Comparison of ENCODE assay signal across 13 cellular contexts in the genomic region with DNA sequence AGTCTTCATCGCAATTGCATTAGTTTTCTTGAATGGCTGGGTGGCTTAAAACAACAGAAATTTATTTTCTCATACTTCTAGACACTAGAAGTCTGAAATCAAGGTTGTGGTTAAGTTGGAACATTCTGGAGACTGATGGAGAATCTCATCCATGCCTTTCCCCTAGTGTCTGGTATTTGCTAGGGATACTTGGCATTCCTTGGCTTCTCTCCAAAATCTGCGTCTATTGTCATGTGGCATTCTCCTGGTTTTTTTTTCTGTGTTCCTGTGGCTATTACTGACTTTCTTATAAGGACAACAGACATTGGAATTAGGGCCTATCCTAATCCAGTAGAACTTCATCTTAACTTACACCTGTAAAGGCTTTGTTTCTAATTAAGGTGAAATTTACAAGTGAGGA.
DNase-seq lines count a peak whose midpoint lies in the region; ATAC-seq and TF ChIP-seq lines count a peak whose summit lies in the region.
"Had no signal": no experiment of that assay in that cellular context is flagged by ENCODE, and none has a peak within 500 bp of the region (broad histone marks: within the 10 kb centered on the region; RNA-seq: fewer than 3 reads in every experiment).

No MANE protein-coding gene starts in this region.

- no peaks in the 10 kb centered on the region; the same call in 1 of the 2 replicates for H3K4me1 ChIP-seq in iPS DF 6.9 (ENCODE audit: control insufficient read depth, insufficient read depth, low read length)
- H3K4me1 ChIP-seq: esophagus muscularis mucosa, thyroid gland had no signal

- no peak overlapping the region for H3K4me3 ChIP-seq in AG10803 (ENCODE audit: low read length)
- H3K4me3 ChIP-seq in iPS DF 6.9 (ENCODE audit: low read length): no peak overlapping the region
- H3K4me3 ChIP-seq: esophagus muscularis mucosa, thyroid gland had no signal

- no peaks in the 10 kb centered on the region for H3K36me3 Mint-ChIP-seq in immature natural killer cell
- H3K36me3 Mint-ChIP-seq: activated naive CD4-positive, alpha-beta T cell treated with anti-CD3 and anti-CD28 coated beads, Interleukin-2, amount 50 U/mL, for 24 hours had no signal

- H3K4me1 Mint-ChIP-seq in immature natural killer cell: no peaks in the 10 kb centered on the region
- H3K4me1 Mint-ChIP-seq: activated naive CD4-positive, alpha-beta T cell treated with anti-CD3 and anti-CD28 coated beads, Interleukin-2, amount 50 U/mL, for 24 hours had no signal

- no CpG with 5 or more reads among the region's 2 CpGs for WGBS in iPS DF 6.9 (ENCODE audit: insufficient coverage, insufficient read length)

- H3K36me3 ChIP-seq in iPS DF 6.9 (ENCODE audit: control insufficient read depth, insufficient read depth, low read length): no peaks in the 10 kb centered on the region
- H3K36me3 ChIP-seq: esophagus muscularis mucosa, thyroid gland had no signal

- H3K27me3 ChIP-seq in iPS DF 6.9 (ENCODE audit: control insufficient read depth, insufficient read depth, low read length): no peaks in the 10 kb centered on the region
- H3K27me3 ChIP-seq: esophagus muscularis mucosa, thyroid gland had no signal

- no peak overlapping the region for H3K4me3 Mint-ChIP-seq in immature natural killer cell
- H3K4me3 Mint-ChIP-seq: activated naive CD4-positive, alpha-beta T cell treated with anti-CD3 and anti-CD28 coated beads, Interleukin-2, amount 50 U/mL, for 24 hours had no signal

- DNase-seq in AG10803 (ENCODE audit: low read depth) (peak; percentile 33), HT-29 (ENCODE audit: low spot score) (peak; percentile 79), iPS DF 6.9 (ENCODE audit: low read depth, low spot score) (peak; percentile 89), immature natural killer cell (no peak), omental fat pad (ENCODE audit: low spot score) (no peak)
- no peak for DNase-seq in stimulated activated CD4-positive, alpha-beta T cell treated with anti-CD3 and anti-CD28 coated beads, Interleukin-2, amount 100 ng/mL, for 24 hours
- DNase-seq: KBM-7; stimulated activated CD4-positive, alpha-beta T cell treated with anti-CD3 and anti-CD28 coated beads, Interleukin-4, amount 100 ng/mL, for 4 hours had no signal

- no peak overlapping the region for H3K27ac Mint-ChIP-seq in immature natural killer cell
- H3K27ac Mint-ChIP-seq: activated naive CD4-positive, alpha-beta T cell treated with anti-CD3 and anti-CD28 coated beads, Interleukin-2, amount 50 U/mL, for 24 hours had no signal

- H3K27me3 Mint-ChIP-seq in immature natural killer cell (ENCODE audit: low read depth in 3 of 3): peaks cover 0 to 3% (median 0%) of the 10 kb centered on the region in 3 donors
- H3K27me3 Mint-ChIP-seq: activated naive CD4-positive, alpha-beta T cell treated with anti-CD3 and anti-CD28 coated beads, Interleukin-2, amount 50 U/mL, for 24 hours had no signal

- H3K9me3 ChIP-seq in iPS DF 6.9 (ENCODE audit: control insufficient read depth, insufficient read depth, low read length): no peaks in the 10 kb centered on the region
- H3K9me3 ChIP-seq: esophagus muscularis mucosa, thyroid gland had no signal

- H3K27ac ChIP-seq in VCaP (no peak overlapping the region), iPS DF 6.9 (ENCODE audit: low read length) (no peak overlapping the region)
- H3K27ac ChIP-seq: esophagus muscularis mucosa, thyroid gland had no signal

- H3K9me3 Mint-ChIP-seq in immature natural killer cell: peaks cover 0 to 30% (median 6%) of the 10 kb centered on the region in 6 donors
- H3K9me3 Mint-ChIP-seq: activated naive CD4-positive, alpha-beta T cell treated with anti-CD3 and anti-CD28 coated beads, Interleukin-2, amount 50 U/mL, for 24 hours had no signal

- no peak for ATAC-seq in HG02970 (IDR thresholded peaks at IDR 0.05; ENCODE audit: low FRiP score, unreplicated experiment)
- no peak for ATAC-seq in omental fat pad (ENCODE audit: low FRiP score)

- no peak for TF ChIP-seq CTCF in AG10803 (conservative IDR thresholded peaks at IDR 0.05; ENCODE audit: low read length)
- TF ChIP-seq CTCF in VCaP (conservative IDR thresholded peaks at IDR 0.05): 0 out of 2 replicates have a peak, but pooled peaks have one; percentile 26
- TF ChIP-seq CTCF in omental fat pad (IDR thresholded peaks at IDR 0.05): no peak

Comparison
In these comparisons a context has a peak if more than half of its experiments do, and no peak if none do; other contexts are left out.
1. DNase-seq: peak in AG10803 (single experiment), HT-29 (single experiment) and iPS DF 6.9 (single experiment); none in stimulated activated CD4-positive, alpha-beta T cell treated with anti-CD3 and anti-CD28 coated beads, Interleukin-2, amount 100 ng/mL, for 24 hours (0 of 2), immature natural killer cell (0 of 3) and omental fat pad (single experiment).